9 cellular contexts compared by ENCODE assay signal in the genomic region with DNA sequence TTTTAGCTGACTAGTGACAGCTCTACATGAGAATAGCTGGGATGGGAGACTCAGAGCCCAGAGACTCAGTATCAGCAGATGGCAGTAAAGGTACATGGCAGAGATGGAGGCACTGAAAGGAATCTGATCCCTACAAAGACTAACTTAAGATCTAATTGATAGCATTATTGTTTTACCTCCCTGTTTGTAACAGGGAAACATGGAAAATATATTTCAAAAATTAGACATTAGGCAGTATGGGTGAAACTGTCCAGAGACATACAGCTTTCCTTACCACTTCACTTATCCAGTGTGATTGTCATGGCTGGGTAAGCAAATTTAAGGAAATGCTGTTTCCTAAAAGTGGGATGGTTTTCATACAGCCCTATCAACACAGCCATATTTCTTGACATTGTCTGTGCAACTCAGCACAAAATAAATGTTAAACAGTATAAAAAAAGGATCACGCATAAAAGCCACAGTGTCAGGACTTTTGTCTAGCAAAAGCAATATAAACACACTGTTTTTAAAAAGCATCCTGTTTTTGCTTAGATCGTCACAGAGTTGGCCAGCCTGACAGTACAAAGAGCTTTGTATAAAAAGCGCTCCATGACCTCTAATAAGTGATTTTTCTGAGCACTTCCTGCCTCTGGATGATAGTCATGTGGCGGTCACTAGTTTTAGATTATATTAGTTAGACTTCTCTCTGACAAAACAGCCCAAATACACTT.
DNase-seq lines count a peak whose midpoint lies in the region; ATAC-seq and TF ChIP-seq lines count a peak whose summit lies in the region.
"Had no signal": no experiment of that assay in that cellular context is flagged by ENCODE, and none has a peak within 500 bp of the region (broad histone marks: within the 10 kb centered on the region; RNA-seq: fewer than 3 reads in every experiment).

No MANE protein-coding gene starts in this region.

- TF ChIP-seq POLR2A in esophagus squamous epithelium (IDR thresholded peaks at IDR 0.05), result no peak

- H2BK20ac ChIP-seq in H9 (ENCODE audit: low read depth, low read length, poor library complexity, severe bottlenecking), result no peak overlapping the region

- no peak overlapping the region for H3T11ph ChIP-seq in H9 (ENCODE audit: low read length)

- H3K4me1 ChIP-seq in H9 (ENCODE audit: insufficient read depth, low read length) (no peaks in the 10 kb centered on the region), esophagus squamous epithelium (no peaks in the 10 kb centered on the region)

- no peak overlapping the region for H2AFZ ChIP-seq in H9 (ENCODE audit: low read length)

- H3K18ac ChIP-seq in H9 (ENCODE audit: insufficient read length, low read depth, low read length), result no peak overlapping the region

- H3K9me3 ChIP-seq in H9 (ENCODE audit: control insufficient read depth, low read depth, low read length) (no peaks in the 10 kb centered on the region), esophagus squamous epithelium (no peaks in the 10 kb centered on the region)

- no peak overlapping the region for H3K56ac ChIP-seq in H9 (ENCODE audit: insufficient read length, low read depth, low read length)

- H3K4me2 ChIP-seq in H9 (ENCODE audit: insufficient read depth, insufficient read length, low read length), result no peak overlapping the region

- no peak overlapping the region for H3K27ac Mint-ChIP-seq in H9
- H3K27ac Mint-ChIP-seq in activated naive CD4-positive, alpha-beta T cell treated with anti-CD3 and anti-CD28 coated beads, Interleukin-2, amount 50 U/mL, for 72 hours, result no peak overlapping the region
- H3K27ac Mint-ChIP-seq: activated naive CD8-positive, alpha-beta T cell treated with anti-CD3 and anti-CD28 coated beads, Interleukin-2, amount 10 ng/mL, durations not matched to agents 7 days and 5 days had no signal

- H2BK5ac ChIP-seq in H9 (ENCODE audit: insufficient read length, low read length), result no peak overlapping the region

- no peak overlapping the region for H3K4me3 Mint-ChIP-seq in H9
- H3K4me3 Mint-ChIP-seq: activated naive CD8-positive, alpha-beta T cell treated with anti-CD3 and anti-CD28 coated beads, Interleukin-2, amount 10 ng/mL, durations not matched to agents 7 days and 5 days had no signal

- peak; percentile 47 for DNase-seq in ACHN
- DNase-seq in H9, result peak; percentile 49
- DNase-seq in NCI-H82 (lab: John Stamatoyannopoulos, UW), result peak; percentile 71
- DNase-seq in esophagus squamous epithelium (lab: John Stamatoyannopoulos, UW), result no peak
- peak; percentile 51 for DNase-seq in non-pigmented ciliary epithelial cell (ENCODE audit: low read depth)
- no peak for DNase-seq in activated CD4-positive, alpha-beta T cell treated with anti-CD3 and anti-CD28 coated beads for 4 hours
- DNase-seq in activated naive CD4-positive, alpha-beta T cell treated with anti-CD3 and anti-CD28 coated beads, Interleukin-2, amount 50 U/mL, for 72 hours (ENCODE audit: low spot score in 2 of 2), result no peak
- no peak for DNase-seq in stimulated activated naive CD4-positive, alpha-beta T cell treated with Interleukin-2 at 50 U/mL for 16 hours (lab: John Stamatoyannopoulos, UW)
- DNase-seq: activated naive CD8-positive, alpha-beta T cell treated with anti-CD3 and anti-CD28 coated beads, Interleukin-2, amount 10 ng/mL, durations not matched to agents 7 days and 5 days had no signal

- peaks cover 12 to 20% of the 10 kb centered on the region in 2 experiments for H3K4me1 Mint-ChIP-seq in H9

- no peak overlapping the region for H3K14ac ChIP-seq in H9 (ENCODE audit: insufficient read depth, low read length)

- H3K9ac ChIP-seq in H9 (ENCODE audit: extremely low read depth, insufficient read length, low read length), result no peak overlapping the region

- H3K36me3 Mint-ChIP-seq in H9 (ENCODE audit: insufficient read depth in 1 of 3, low read depth in 3 of 3), result peaks cover 0 to under 1% (median 0%) of the 10 kb centered on the region in 3 experiments; a peak in 1 of 7 replicates
- peaks cover 6 to 8% of the 10 kb centered on the region in 2 donors for H3K36me3 Mint-ChIP-seq in activated naive CD4-positive, alpha-beta T cell treated with anti-CD3 and anti-CD28 coated beads, Interleukin-2, amount 50 U/mL, for 72 hours
- H3K36me3 Mint-ChIP-seq: activated naive CD8-positive, alpha-beta T cell treated with anti-CD3 and anti-CD28 coated beads, Interleukin-2, amount 10 ng/mL, durations not matched to agents 7 days and 5 days had no signal

- H2BK120ac ChIP-seq in H9 (ENCODE audit: low read depth, low read length, poor library complexity, severe bottlenecking), result no peak overlapping the region

- H3K23ac ChIP-seq in H9 (ENCODE audit: insufficient read length, low read depth, low read length), result no peak overlapping the region

- no peak overlapping the region for H3K4me3 ChIP-seq in esophagus squamous epithelium

- H3K23me2 ChIP-seq in H9 (ENCODE audit: insufficient read length, low read depth, low read length, poor library complexity, severe bottlenecking), result no peaks in the 10 kb centered on the region

- H3K36me3 ChIP-seq in esophagus squamous epithelium, result no peaks in the 10 kb centered on the region

- TF ChIP-seq CTCF in H9 (conservative IDR thresholded peaks at IDR 0.05), result peak; percentile 84
- TF ChIP-seq CTCF in esophagus squamous epithelium (IDR thresholded peaks at IDR 0.05), result peak in 4 of 6 experiments; percentile 14 to 29 (median 20)

- WGBS in H9 (ENCODE audit: extremely low coverage, insufficient read length, low lambda C conversion rate), result no CpG with 5 or more reads among the region's 4 CpGs
- WGBS in esophagus squamous epithelium, 2 donors, result 51 to 58% methylated on average over 4 of the region's 4 CpGs

- no peak overlapping the region for H3K27ac ChIP-seq in H9 (ENCODE audit: insufficient read length, low read depth, low read length)
- no peak overlapping the region for H3K27ac ChIP-seq in esophagus squamous epithelium

- no peaks in the 10 kb centered on the region for H3K27me3 ChIP-seq in H9 (ENCODE audit: insufficient read depth, low read length)
- no peaks in the 10 kb centered on the region for H3K27me3 ChIP-seq in esophagus squamous epithelium

- no peak overlapping the region for H2AK5ac ChIP-seq in H9 (ENCODE audit: insufficient read length, low read length)

- no peaks in the 10 kb centered on the region for H3K27me3 Mint-ChIP-seq in H9 (ENCODE audit: low read depth)

- H2BK12ac ChIP-seq in H9 (ENCODE audit: insufficient read length, low read depth, low read length), result no peak overlapping the region

- no peak overlapping the region for H4K5ac ChIP-seq in H9 (ENCODE audit: insufficient read length, low read depth, low read length)

- intact Hi-C loops in esophagus squamous epithelium (cut with DNase I), result no loop called here

- H3K79me2 ChIP-seq in H9 (ENCODE audit: insufficient read depth, low read length), result no peaks in the 10 kb centered on the region

- no peaks in the 10 kb centered on the region for H3K79me1 ChIP-seq in H9 (ENCODE audit: insufficient read depth, low read depth, low read length, poor library complexity, severe bottlenecking)

- no peak overlapping the region for H4K91ac ChIP-seq in H9 (ENCODE audit: insufficient read length, low read depth, low read length)

- in situ Hi-C loops in ACHN (cut with HindIII; ENCODE audit: low pct_ligation_motif_present, low pct_unique_long_range_greater_than_20kb, low sequenced_read_pairs), result no loop called here

- H3K4ac ChIP-seq in H9 (ENCODE audit: low read depth, low read length), result no peak overlapping the region

- no peak overlapping the region for H2BK15ac ChIP-seq in H9 (ENCODE audit: low read depth, low read length)

- H4K20me1 ChIP-seq in H9 (ENCODE audit: control insufficient read depth, insufficient read depth, insufficient read length), result no peaks in the 10 kb centered on the region

- no peak overlapping the region for H4K8ac ChIP-seq in H9 (replicated peaks; ENCODE audit: insufficient read length, low read depth, low read length)

- H3K9me3 Mint-ChIP-seq in H9, result peaks cover 0 to 2% of the 10 kb centered on the region in 2 experiments; a peak in 2 of 5 replicates
- peaks cover 10 to 12% of the 10 kb centered on the region in 2 donors for H3K9me3 Mint-ChIP-seq in activated naive CD4-positive, alpha-beta T cell treated with anti-CD3 and anti-CD28 coated beads, Interleukin-2, amount 50 U/mL, for 72 hours
- H3K9me3 Mint-ChIP-seq: activated naive CD8-positive, alpha-beta T cell treated with anti-CD3 and anti-CD28 coated beads, Interleukin-2, amount 10 ng/mL, durations not matched to agents 7 days and 5 days had no signal

- no peak for ATAC-seq in activated naive CD4-positive, alpha-beta T cell treated with anti-CD3 and anti-CD28 coated beads, Interleukin-2, amount 50 U/mL, for 72 hours

Comparison
In these comparisons a context has a peak if more than half of its experiments do, and no peak if none do; other contexts are left out.
1. DNase-seq: peak in ACHN (single experiment), H9 (single experiment), NCI-H82 (single experiment) and non-pigmented ciliary epithelial cell (single experiment); none in esophagus squamous epithelium (single experiment), activated CD4-positive, alpha-beta T cell treated with anti-CD3 and anti-CD28 coated beads for 4 hours (0 of 2), activated naive CD4-positive, alpha-beta T cell treated with anti-CD3 and anti-CD28 coated beads, Interleukin-2, amount 50 U/mL, for 72 hours (0 of 2) and stimulated activated naive CD4-positive, alpha-beta T cell treated with Interleukin-2 at 50 U/mL for 16 hours (single experiment).